Comparison of ENCODE assay signal across 18 cellular contexts in the genomic region with DNA sequence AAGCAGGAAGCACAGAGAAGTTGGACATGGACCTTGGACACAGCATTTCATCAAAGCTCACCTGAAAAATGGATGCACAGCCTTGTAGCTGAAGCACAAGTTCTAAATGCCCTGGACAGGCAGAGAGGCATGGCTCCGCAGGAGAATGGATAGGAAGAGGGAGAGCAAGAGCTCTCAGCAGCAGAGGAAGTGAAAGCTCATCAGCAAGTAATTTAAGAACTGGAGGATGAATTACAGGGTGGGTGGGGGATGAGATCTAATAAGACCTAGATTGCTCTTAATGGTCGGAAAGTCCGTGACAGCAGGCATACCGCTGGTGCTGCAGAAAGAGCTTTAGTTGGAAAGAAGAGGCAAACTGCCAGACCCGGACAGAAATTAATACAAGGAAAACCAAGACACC. TPM values are rescaled to one million over a fixed set of nuclear protein-coding genes. Genes with fewer than 3 reads are reported as not detected.
A peak's percentile ranks its signal among the peaks of the same experiment; 100 is the strongest.
DNase-seq lines count a peak whose midpoint lies in the region; ATAC-seq and TF ChIP-seq lines count a peak whose summit lies in the region.
"Had no signal": no experiment of that assay in that cellular context is flagged by ENCODE, and none has a peak within 500 bp of the region (broad histone marks: within the 10 kb centered on the region; RNA-seq: fewer than 3 reads in every experiment).

No MANE protein-coding gene starts in this region.

- WGBS in hepatocyte (ENCODE audit: low lambda C conversion rate, missing lambda C conversion rate) = 78% methylated on average over 5 of the region's 5 CpGs

- H3K36me3 ChIP-seq in hepatocyte (replicated peaks; ENCODE audit: insufficient read depth, low read depth) = no peaks in the 10 kb centered on the region
- H3K36me3 ChIP-seq: BLaER1 had no signal

- H2AFZ ChIP-seq in hepatocyte = no peak overlapping the region
- H2AFZ ChIP-seq: PC-9 had no signal

- H3K4me1 Mint-ChIP-seq in activated T-helper 17 cell treated with anti-CD3 and anti-CD28 coated beads, Interleukin-2, amount 50 U/mL, for 72 hours = peaks cover 12% of the 10 kb centered on the region

- no peak for TF ChIP-seq CTCF in hepatocyte (IDR thresholded peaks at IDR 0.05; ENCODE audit: poor library complexity)

- ATAC-seq in activated T-helper 17 cell treated with anti-CD3 and anti-CD28 coated beads, Interleukin-2, amount 50 U/mL, for 72 hours (replicated peaks) = no peak
- ATAC-seq: HCT116 had no signal

- no peaks in the 10 kb centered on the region for H3K79me2 ChIP-seq in hepatocyte

- no peak overlapping the region for H3K4me3 ChIP-seq in hepatocyte
- H3K4me3 ChIP-seq: BLaER1, PC-9 had no signal

- no peaks in the 10 kb centered on the region for H3K9me2 ChIP-seq in hepatocyte (replicated peaks; ENCODE audit: insufficient read depth)

- H3K4me3 Mint-ChIP-seq in activated T-helper 17 cell treated with anti-CD3 and anti-CD28 coated beads, Interleukin-2, amount 50 U/mL, for 72 hours = peak overlapping the region; percentile 16

- no peaks in the 10 kb centered on the region for H4K20me1 ChIP-seq in hepatocyte (ENCODE audit: insufficient read depth, poor library complexity, severe bottlenecking)
- H4K20me1 ChIP-seq: BLaER1 had no signal

- H3K4me2 ChIP-seq in hepatocyte = no peak overlapping the region
- H3K4me2 ChIP-seq: BLaER1, PC-9 had no signal

- no peak overlapping the region for H3K27ac Mint-ChIP-seq in activated T-helper 17 cell treated with anti-CD3 and anti-CD28 coated beads, Interleukin-2, amount 50 U/mL, for 72 hours

- peaks cover 37% of the 10 kb centered on the region for H3K27me3 Mint-ChIP-seq in activated T-helper 17 cell treated with anti-CD3 and anti-CD28 coated beads, Interleukin-2, amount 50 U/mL, for 72 hours

- DNase-seq in DMS 273 (lab: John Stamatoyannopoulos, UW; ENCODE audit: unreplicated experiment) (peak; percentile 11), DMS 273 treated with DMSO at 0.1 percent for 48 hours (lab: John Stamatoyannopoulos, UW) (no peak), CD1c-positive myeloid dendritic cell (ENCODE audit: extremely low spot score) (peak; percentile 1), NCI-H524 treated with DMSO at 0.1 percent for 48 hours (lab: John Stamatoyannopoulos, UW) (peak; percentile 62), hepatocyte (ENCODE audit: low spot score) (no peak), GM19240 (ENCODE audit: insufficient read length, low spot score) (no peak), KBM-7 (no peak)
- DNase-seq: IMR-90, NCI-H1092 treated with DMSO at 0.1 percent for 48 hours, NCI-H1694, NCI-H2107, NCI-H446 treated with DMSO at 0.1 percent for 48 hours, NCI-H774, PC-9 had no signal

- H3K27me3 ChIP-seq in hepatocyte = peaks cover 42% of the 10 kb centered on the region
- H3K27me3 ChIP-seq: BLaER1 had no signal

- in situ Hi-C loops in KBM-7 (cut with MboI; ENCODE audit: low pct_unique_long_range_greater_than_20kb, low sequenced_read_pairs) = no loop called here

- H3K9me3 Mint-ChIP-seq in activated T-helper 17 cell treated with anti-CD3 and anti-CD28 coated beads, Interleukin-2, amount 50 U/mL, for 72 hours = no peaks in the 10 kb centered on the region

- H3K27ac ChIP-seq in hepatocyte = no peak overlapping the region
- H3K27ac ChIP-seq: 22Rv1, BLaER1, PC-9 had no signal

- H3K9me3 ChIP-seq in hepatocyte (ENCODE audit: low read depth) = no peaks in the 10 kb centered on the region
- H3K9me3 ChIP-seq: BLaER1 had no signal

- no peaks in the 10 kb centered on the region for H3K4me1 ChIP-seq in hepatocyte (ENCODE audit: insufficient read depth)
- H3K4me1 ChIP-seq: BLaER1 had no signal

- no peaks in the 10 kb centered on the region for H3K36me3 Mint-ChIP-seq in activated T-helper 17 cell treated with anti-CD3 and anti-CD28 coated beads, Interleukin-2, amount 50 U/mL, for 72 hours (ENCODE audit: low read depth)

RNA-seq across cellular contexts. Expression of a gene that starts 37.3 kb away (rescaled TPM):
- total RNA-seq in activated T-helper 17 cell treated with anti-CD3 and anti-CD28 coated beads, Interleukin-2, amount 50 U/mL, for 72 hours = 10 to 100 TPM in 1 of 2 donors, 1 to 10 TPM in 1; 7.7 to 10.3 TPM
- total RNA-seq in hepatocyte = 20.8 and 23.4 TPM in 2 replicates
- polyA plus RNA-seq in hepatocyte = 15.7 and 16.9 TPM in 2 replicates

Comparison
In these comparisons a context has a peak if more than half of its experiments do, and no peak if none do; other contexts are left out.
1. DNase-seq: peak in DMS 273 (single experiment), CD1c-positive myeloid dendritic cell (single experiment) and NCI-H524 treated with DMSO at 0.1 percent for 48 hours (single experiment); none in DMS 273 treated with DMSO at 0.1 percent for 48 hours (single experiment), hepatocyte (single experiment), GM19240 (single experiment) and KBM-7 (single experiment).